In genomic region chr9:129162901-129163670, GRCh38 we compare ENCODE assay signal across 23 cellular contexts. TPM values are rescaled to one million over a fixed set of nuclear protein-coding genes. Genes with fewer than 3 reads are reported as not detected.
DNase-seq lines count a peak whose midpoint lies in the region; ATAC-seq, FAIRE-seq and TF ChIP-seq lines count a peak whose summit lies in the region.
"Had no signal": no experiment of that assay in that cellular context is flagged by ENCODE, and none has a peak within 500 bp of the region (broad histone marks: within the 10 kb centered on the region; RNA-seq: fewer than 3 reads in every experiment).

No MANE protein-coding gene starts in this region.

- peak overlapping the region; percentile 76 for H2AK9ac ChIP-seq in IMR-90 (replicated peaks; ENCODE audit: low read depth, low read length, poor library complexity)

- WGBS in IMR-90 (ENCODE audit: extremely low coverage in 2 of 2, insufficient read length in 1 of 2), 2 experiments = no CpG with 5 or more reads among the region's 9 CpGs
- WGBS in K562 (ENCODE audit: insufficient coverage, low coverage, missing lambda C conversion rate) = 51% methylated on average over 9 of the region's 9 CpGs
- 86 to 93% methylated on average over 6 to 9 of the region's 9 CpGs for WGBS in gastroesophageal sphincter (ENCODE audit: low coverage in 1 of 2), 2 donors
- WGBS in suprapubic skin = 79% methylated on average over 9 of the region's 9 CpGs
- WGBS in thyroid gland, 2 donors = 88 to 89% methylated on average over 9 of the region's 9 CpGs

- BruUV-seq in IMR-90 (replicated peaks; lab: Mats Ljungman, UMichigan) (no TSS peak), K562 (replicated peaks; lab: Mats Ljungman, UMichigan) (no TSS peak)

- H3K14ac ChIP-seq in IMR-90 (replicated peaks; ENCODE audit: low read depth, low read length) = no peak overlapping the region

- H3K79me1 ChIP-seq in IMR-90 (ENCODE audit: low read depth in 1 of 2, low read length in 2 of 2) = peaks cover 0 to 26% of the 10 kb centered on the region in 2 experiments; a peak in 2 of 4 replicates

- H4K5ac ChIP-seq in IMR-90 (ENCODE audit: low read depth, low read length) = no peak overlapping the region

- TF ChIP-seq POLR2A in IMR-90 (IDR thresholded peaks at IDR 0.05; ENCODE audit: low read depth, low read length) (no peak), K562 (conservative IDR thresholded peaks at IDR 0.05) (no peak), gastroesophageal sphincter (IDR thresholded peaks at IDR 0.05) (no peak), suprapubic skin (IDR thresholded peaks at IDR 0.05) (no peak), thyroid gland (IDR thresholded peaks at IDR 0.05) (no peak)

- ATAC-seq in IMR-90 (ENCODE audit: low read depth) (peak; percentile 8; the same call in 1 of the 2 replicates), K562 (no peak), gastroesophageal sphincter (no peak)
- ATAC-seq: HCT116; stimulated activated naive CD8-positive, alpha-beta T cell treated with anti-CD3 and anti-CD28 coated beads, Interleukin-15, Interleukin-2, amounts not matched to agents 100 U/mL and 50 U/mL, for 24 hours had no signal

- TF ChIP-seq EP300 in K562 (IDR thresholded peaks at IDR 0.05; ENCODE audit: low read length) (no peak), gastroesophageal sphincter (IDR thresholded peaks at IDR 0.05) (no peak), suprapubic skin (IDR thresholded peaks at IDR 0.05) (no peak)

- no peak overlapping the region for H2BK15ac ChIP-seq in IMR-90 (ENCODE audit: low read depth, low read length)

- H2BK20ac ChIP-seq in IMR-90 (ENCODE audit: low read depth, low read length) = no peak overlapping the region

- CTCF ChIA-PET in IMR-90 (lab: Yijun Ruan, JAX) = interaction anchor here (2.4 kb wide), 1 partner anchor 20 kb away, joined by 5 read pairs; no protein-coding TSS in a partner anchor
- CTCF ChIA-PET in K562 (lab: Yijun Ruan, JAX; ENCODE audit: low intra/inter-chr PET ratio) = no interaction called here

- H2AFZ ChIP-seq in IMR-90 (replicated peaks; ENCODE audit: low read length, poor library complexity) (no peak overlapping the region), K562 (ENCODE audit: low read depth, low read length) (no peak overlapping the region)

- H3K4me1 ChIP-seq in IMR-90 (ENCODE audit: control insufficient read depth, insufficient read depth, low read length) = peaks cover 25% of the 10 kb centered on the region
- peaks cover 18 to 30% of the 10 kb centered on the region in 2 experiments for H3K4me1 ChIP-seq in K562 (replicated peaks in 1 of 2; ENCODE audit: control insufficient read depth in 2 of 2, insufficient read depth in 2 of 2, low read length in 2 of 2)
- peaks cover 3 to 43% (median 18%) of the 10 kb centered on the region in 3 donors for H3K4me1 ChIP-seq in gastroesophageal sphincter
- H3K4me1 ChIP-seq in suprapubic skin = peaks cover 47% of the 10 kb centered on the region
- peaks cover 19% of the 10 kb centered on the region in 2 donors for H3K4me1 ChIP-seq in thyroid gland
- H3K4me1 ChIP-seq in colonic mucosa = peaks cover 10% of the 10 kb centered on the region

- H4K91ac ChIP-seq in IMR-90 (ENCODE audit: insufficient read depth, low read depth, low read length) = no peak overlapping the region

- H3K4me3 ChIP-seq in IMR-90 (ENCODE audit: insufficient read depth, low read depth, low read length) (no peak overlapping the region), K562 (no peak overlapping the region), gastroesophageal sphincter (no peak overlapping the region), suprapubic skin (peak overlapping the region; percentile 7), thyroid gland (replicated peaks in 1 of 3) (no peak overlapping the region), colonic mucosa (no peak overlapping the region)
- H3K4me3 ChIP-seq: right atrium auricular region, SJSA1 had no signal

- no peak for TF ChIP-seq CTCF in IMR-90 (conservative IDR thresholded peaks at IDR 0.05; ENCODE audit: low read depth, low read length)
- no peak for TF ChIP-seq CTCF in K562 (IDR thresholded peaks at IDR 0.05 in 2 of 3, conservative IDR thresholded peaks at IDR 0.05 in 1 of 3; ENCODE audit: insufficient read depth in 2 of 3, low read depth in 1 of 3, low read length in 3 of 3)
- no peak for TF ChIP-seq CTCF in gastroesophageal sphincter (IDR thresholded peaks at IDR 0.05)
- no peak for TF ChIP-seq CTCF in suprapubic skin (IDR thresholded peaks at IDR 0.05)
- TF ChIP-seq CTCF in thyroid gland (IDR thresholded peaks at IDR 0.05) = no peak
- TF ChIP-seq CTCF in colonic mucosa (IDR thresholded peaks at IDR 0.05) = no peak

- in situ Hi-C loops in IMR-90 (cut with MboI; ENCODE audit: low sequenced_read_pairs) = no loop called here
- in situ Hi-C loops in K562 (cut with MboI) = loop anchor here (10.0 kb wide), 1 partner anchor 632 kb away; no protein-coding TSS in a partner anchor

- H3K9me3 ChIP-seq in IMR-90 (ENCODE audit: control insufficient read depth, insufficient read depth, low read length) (no peaks in the 10 kb centered on the region), K562 (replicated peaks; ENCODE audit: control insufficient read depth, insufficient read depth, low read depth, low read length) (no peaks in the 10 kb centered on the region), gastroesophageal sphincter (no peaks in the 10 kb centered on the region), suprapubic skin (no peaks in the 10 kb centered on the region), thyroid gland (no peaks in the 10 kb centered on the region), colonic mucosa (no peaks in the 10 kb centered on the region)
- H3K9me3 ChIP-seq: BE2C, neutrophil, right atrium auricular region, SJSA1 had no signal

- no peaks in the 10 kb centered on the region for H3K79me2 ChIP-seq in K562 (ENCODE audit: control insufficient read depth, insufficient read depth, low read length)

- peaks cover 2% of the 10 kb centered on the region; the same call in 1 of the 2 replicates for H3K36me3 ChIP-seq in IMR-90 (ENCODE audit: control insufficient read depth, insufficient read depth, low read length)
- no peaks in the 10 kb centered on the region for H3K36me3 ChIP-seq in K562 (ENCODE audit: control insufficient read depth, insufficient read depth, low read length)
- H3K36me3 ChIP-seq in gastroesophageal sphincter = no peaks in the 10 kb centered on the region
- H3K36me3 ChIP-seq in suprapubic skin = no peaks in the 10 kb centered on the region
- H3K36me3 ChIP-seq in thyroid gland = no peaks in the 10 kb centered on the region
- H3K36me3 ChIP-seq in colonic mucosa = no peaks in the 10 kb centered on the region
- H3K36me3 ChIP-seq: BE2C, neutrophil, right atrium auricular region, SJSA1 had no signal

- no peaks in the 10 kb centered on the region for H3K27me3 ChIP-seq in IMR-90 (ENCODE audit: control insufficient read depth, insufficient read depth, low read length)
- H3K27me3 ChIP-seq in K562 (ENCODE audit: control insufficient read depth in 2 of 2, insufficient read depth in 2 of 2, low read length in 2 of 2) = no peaks in the 10 kb centered on the region
- no peaks in the 10 kb centered on the region for H3K27me3 ChIP-seq in gastroesophageal sphincter
- no peaks in the 10 kb centered on the region for H3K27me3 ChIP-seq in suprapubic skin
- no peaks in the 10 kb centered on the region for H3K27me3 ChIP-seq in thyroid gland
- no peaks in the 10 kb centered on the region for H3K27me3 ChIP-seq in colonic mucosa
- H3K27me3 ChIP-seq: BE2C, neutrophil, right atrium auricular region, SJSA1 had no signal

- H2BK5ac ChIP-seq in IMR-90 (ENCODE audit: low read depth, low read length, poor library complexity, severe bottlenecking) = peak overlapping the region; percentile 34

- peak overlapping the region; percentile 74 for H2AK5ac ChIP-seq in IMR-90 (ENCODE audit: low read depth, low read length)

- H3K18ac ChIP-seq in IMR-90 (ENCODE audit: low read depth, low read length) = no peak overlapping the region; the same call in 1 of the 2 replicates

- intact Hi-C loops in IMR-90 (cut with micrococcal nuclease) = no loop called here
- intact Hi-C loops in K562 (cut with micrococcal nuclease) = no loop called here
- intact Hi-C loops in thyroid gland (cut with DNase I) = no loop called here
- intact Hi-C loops in colonic mucosa (cut with DNase I) = no loop called here

- peak overlapping the region; percentile 59; the same call in 1 of the 2 replicates for H3K4ac ChIP-seq in IMR-90 (ENCODE audit: low read depth, low read length)

- no peak overlapping the region for H3K4me2 ChIP-seq in IMR-90 (ENCODE audit: low read depth, low read length)
- H3K4me2 ChIP-seq in K562 (ENCODE audit: insufficient read depth, low read length) = no peak overlapping the region
- H3K4me2 ChIP-seq: KMS-11 had no signal

- H3K27ac ChIP-seq in IMR-90 (ENCODE audit: insufficient read depth, low read length) = peak overlapping the region; percentile 9; the same call in 1 of the 2 replicates
- H3K27ac ChIP-seq in K562 (ENCODE audit: extremely low read depth, low read depth, low read length) = no peak overlapping the region
- peak overlapping the region in 3 of 4 donors; percentile 75 to 85 (median 76) for H3K27ac ChIP-seq in gastroesophageal sphincter
- H3K27ac ChIP-seq in suprapubic skin = peak overlapping the region; percentile 84
- peak overlapping the region in 1 of 3 donors; percentile 46 for H3K27ac ChIP-seq in thyroid gland
- no peak overlapping the region for H3K27ac ChIP-seq in colonic mucosa
- H3K27ac ChIP-seq: KMS-11, neutrophil, SJSA1 had no signal

- no peak overlapping the region for H3K56ac ChIP-seq in IMR-90 (ENCODE audit: extremely low read depth, insufficient read depth, low read length)

- POLR2A ChIA-PET in IMR-90 (lab: Charles Lee; ENCODE audit: unreplicated experiment) (no interaction called here), K562 (lab: Yijun Ruan, JAX) (interaction anchor here (1.6 kb wide), 1 partner anchor 15 kb away, joined by 8 read pairs; the partner anchor contains the start of gene IER5L)

- H4K20me1 ChIP-seq in IMR-90 (ENCODE audit: insufficient read depth, low read length) (no peaks in the 10 kb centered on the region), K562 (replicated peaks; ENCODE audit: control insufficient read depth, insufficient read depth, low read length) (no peaks in the 10 kb centered on the region)

- no peak overlapping the region for H3K23ac ChIP-seq in IMR-90 (ENCODE audit: low read depth, low read length)

- FAIRE-seq in K562 (lab: Jason Lieb, UNC) = no peak
- FAIRE-seq: D721Med had no signal

- peak overlapping the region; percentile 60; the same call in 1 of the 2 replicates for H2BK120ac ChIP-seq in IMR-90 (ENCODE audit: low read depth, low read length)

- dilution Hi-C loops in IMR-90 (cut with HindIII; ENCODE audit: low sequenced_read_pairs, unreplicated experiment) = no loop called here

- peak overlapping the region in 1 of 2 experiments; percentile 9; a peak in 1 of 4 replicates for H4K8ac ChIP-seq in IMR-90 (ENCODE audit: low read depth in 2 of 2, low read length in 2 of 2)

- DNase-seq in IMR-90 (peak; percentile 22), K562 (ENCODE audit: extremely low read depth in 1 of 4, low spot score in 3 of 4) (no peak), suprapubic skin (ENCODE audit: low spot score in 2 of 2) (no peak), thyroid gland (no peak), colonic mucosa (no peak), NCI-H2196 (lab: John Stamatoyannopoulos, UW; ENCODE audit: unreplicated experiment) (no peak)
- DNase-seq: activated CD4-positive, alpha-beta T cell treated with anti-CD3 and anti-CD28 coated beads for 1 hour; activated naive CD8-positive, alpha-beta T cell treated with anti-CD3 and anti-CD28 coated beads, Interleukin-2, amount 50 U/mL, for 24 hours; BE2C; central memory CD4-positive, alpha-beta T cell; foreskin melanocyte; NCI-H1417; NCI-H2171; NCI-H69; OCI-M1; stimulated activated naive CD8-positive, alpha-beta T cell treated with anti-CD3 and anti-CD28 coated beads, Interleukin-15, Interleukin-2, amounts not matched to agents 100 U/mL and 50 U/mL, for 24 hours had no signal

- H3K9ac ChIP-seq in IMR-90 (ENCODE audit: low read depth, low read length) (no peak overlapping the region), K562 (ENCODE audit: insufficient read depth in 1 of 2, low read depth in 2 of 2, low read length in 2 of 2) (0 out of 4 replicates have a peak overlapping the region, but pooled peaks of 1 of the 2 experiments have one; percentile 65), colonic mucosa (ENCODE audit: low read depth in 2 of 2, low read length in 2 of 2) (no peak overlapping the region)
- H3K9ac ChIP-seq: KMS-11 had no signal

- TF ChIP-seq RAD21 in IMR-90 (IDR thresholded peaks at IDR 0.05; ENCODE audit: low read length) (no peak), K562 (CRISPR knock-in tag; conservative IDR thresholded peaks at IDR 0.05 in 1 of 2, IDR thresholded peaks at IDR 0.05 in 1 of 2) (no peak)

- H3K9me1 ChIP-seq in IMR-90 (ENCODE audit: insufficient read depth, low read length) (peaks cover 21% of the 10 kb centered on the region), K562 (ENCODE audit: control insufficient read depth, insufficient read depth, low read length) (no peaks in the 10 kb centered on the region)

RNA-seq across cellular contexts. Expression of gene IER5L, which starts 15.0 kb away (rescaled TPM):
- 12.5 and 14.4 TPM in 2 replicates for total RNA-seq in IMR-90 (2012; rRNA removed)
- 13.4 and 21.0 TPM in 2 replicates for polyA plus RNA-seq in IMR-90 (2012; rRNA removed)
- 12.4 and 35.8 TPM in 2 replicates for polyA plus RNA-seq in IMR-90 (2012; cell fraction: cytosol; rRNA removed)
- polyA plus RNA-seq in IMR-90 (2012; cell fraction: nucleus; rRNA removed; ENCODE audit: low replicate concordance) = 13.1 and 28.4 TPM in 2 replicates
- 0.25 and 1.5 TPM in 2 replicates for total RNA-seq in K562 (2011; cell fraction: chromatin; rRNA removed; ENCODE audit: low replicate concordance)
- 2.9 and 4.7 TPM in 2 replicates for total RNA-seq in K562 (2011; cell fraction: nucleolus; rRNA removed)
- total RNA-seq in K562 (2011; cell fraction: nucleoplasm; rRNA removed) = 1.9 and 2.3 TPM in 2 replicates
- total RNA-seq in K562 (2014; rRNA removed) = 11.9 and 13.6 TPM in 2 replicates
- total RNA-seq in K562 (2014; rRNA removed; fragmentation: Illumina TruSeq; extraction: Trizol) = 0.19 and 0.22 TPM in 2 replicates
- 0.76 and 1.3 TPM in 2 replicates for total RNA-seq in K562 (2015; rRNA removed; fragmentation: Illumina TruSeq; extraction: Trizol)
- total RNA-seq in K562 (2021) = 4.9 and 5.7 TPM in 2 replicates
- polyA plus RNA-seq in K562 (2011; rRNA removed) = 0.52 and 1.6 TPM in 2 replicates
- 2.4 and 5.6 TPM in 2 replicates for polyA plus RNA-seq in K562 (2011; cell fraction: cytosol; rRNA removed)
- polyA plus RNA-seq in K562 (2011; cell fraction: nucleus; rRNA removed) = 4.3 and 4.5 TPM in 2 replicates
- polyA plus RNA-seq in K562 (2012) = 1.6 and 2.5 TPM in 2 replicates
- 0.25 and 0.29 TPM in 2 replicates for polyA plus RNA-seq in K562 (2014; fragmentation: Illumina TruSeq; extraction: Trizol)
- under 1 TPM; 0.14 to 0.18 TPM for polyA plus RNA-seq in K562 (2014; fragmentation: Nextera tagmentation; extraction: Ambion mirVana)
- 4.0 and 4.7 TPM in 2 replicates for polyA plus RNA-seq in K562 (2014; rRNA removed)
- polyA minus RNA-seq in K562 (2011; rRNA and poly(A)+ RNA removed) = 0.32 and 0.48 TPM in 2 replicates
- polyA minus RNA-seq in K562 (2011; cell fraction: cytosol; rRNA and poly(A)+ RNA removed) = 1.7 and 3.7 TPM in 2 replicates
- polyA minus RNA-seq in K562 (2011; cell fraction: nucleus; rRNA and poly(A)+ RNA removed) = 3.2 and 4.7 TPM in 2 replicates
- total RNA-seq in gastroesophageal sphincter = 10 to 100 TPM in 2 of 4 donors, 1 to 10 TPM in 2; 7.4 to 14.3 (median 10.4) TPM
- 1 to 10 TPM; 4.3 to 8.2 (median 6.2) TPM for total RNA-seq in suprapubic skin
- 10 to 100 TPM in 3 of 4 donors, 1 to 10 TPM in 1; 7.8 to 20.2 (median 12.6) TPM for total RNA-seq in thyroid gland
- total RNA-seq in colonic mucosa = 1 to 10 TPM; 9.1 to 9.6 TPM

RNA-seq across cellular contexts. Expression of gene PTPA, which starts 51.9 kb away (rescaled TPM):
- total RNA-seq in IMR-90 (2012; rRNA removed) (93.6 and 124 TPM in 2 replicates), K562 (2014; rRNA removed) (87.7 and 122 TPM in 2 replicates), K562 (2014; rRNA removed; fragmentation: Illumina TruSeq; extraction: Trizol) (54.0 and 58.6 TPM in 2 replicates), K562 (2015; rRNA removed; fragmentation: Illumina TruSeq; extraction: Trizol) (73.0 and 77.4 TPM in 2 replicates), K562 (2021) (109 and 119 TPM in 2 replicates), gastroesophageal sphincter (100 to 1,000 TPM in 1 of 4 donors, 10 to 100 TPM in 3; 58.7 to 100 (median 71.6) TPM), suprapubic skin (100 to 1,000 TPM in 1 of 4 donors, 10 to 100 TPM in 3; 59.1 to 108 (median 83.8) TPM), thyroid gland (100 to 1,000 TPM in 2 of 4 donors, 10 to 100 TPM in 2; 45.0 to 117 (median 89.5) TPM), colonic mucosa (100 to 1,000 TPM in 1 of 2 donors, 10 to 100 TPM in 1; 94.5 to 142 TPM)
- polyA plus RNA-seq in IMR-90 (2012; rRNA removed) (141 and 149 TPM in 2 replicates), K562 (2011; rRNA removed) (106 and 121 TPM in 2 replicates), K562 (2014; fragmentation: Illumina TruSeq; extraction: Trizol) (72.6 and 83.7 TPM in 2 replicates), K562 (2014; fragmentation: Nextera tagmentation; extraction: Ambion mirVana) (1 to 10 TPM; 1.7 to 3.4 TPM), K562 (2014; rRNA removed) (60.6 and 66.3 TPM in 2 replicates)
- 88.4 and 129 TPM in 2 replicates for polyA plus RNA-seq in IMR-90 (2012; cell fraction: cytosol; rRNA removed)
- 78.9 and 134 TPM in 2 replicates for polyA plus RNA-seq in IMR-90 (2012; cell fraction: nucleus; rRNA removed; ENCODE audit: low replicate concordance)
- total RNA-seq in K562 (2011; cell fraction: chromatin; rRNA removed; ENCODE audit: low replicate concordance) = 42.2 and 97.6 TPM in 2 replicates
- total RNA-seq in K562 (2011; cell fraction: nucleolus; rRNA removed) = 57.8 and 60.5 TPM in 2 replicates
- total RNA-seq in K562 (2011; cell fraction: nucleoplasm; rRNA removed) = 50.5 and 57.4 TPM in 2 replicates
- 85.0 and 104 TPM in 2 replicates for polyA plus RNA-seq in K562 (2011; cell fraction: cytosol; rRNA removed)
- polyA plus RNA-seq in K562 (2011; cell fraction: nucleus; rRNA removed) = 59.1 and 61.5 TPM in 2 replicates
- 76.9 and 94.0 TPM in 2 replicates for polyA plus RNA-seq in K562 (2012)
- polyA minus RNA-seq in K562 (2011; rRNA and poly(A)+ RNA removed) = 99.5 and 120 TPM in 2 replicates
- polyA minus RNA-seq in K562 (2011; cell fraction: cytosol; rRNA and poly(A)+ RNA removed) = 61.5 and 61.9 TPM in 2 replicates
- polyA minus RNA-seq in K562 (2011; cell fraction: nucleus; rRNA and poly(A)+ RNA removed) = 15.3 and 28.9 TPM in 2 replicates

RNA-seq across cellular contexts. Expression of gene CRAT, which starts 52.5 kb away (rescaled TPM):
- total RNA-seq in IMR-90 (2012; rRNA removed) = 18.8 and 19.7 TPM in 2 replicates
- polyA plus RNA-seq in IMR-90 (2012; rRNA removed) = 41.6 and 44.2 TPM in 2 replicates
- polyA plus RNA-seq in IMR-90 (2012; cell fraction: cytosol; rRNA removed) = 27.4 and 55.2 TPM in 2 replicates
- 55.4 and 116 TPM in 2 replicates for polyA plus RNA-seq in IMR-90 (2012; cell fraction: nucleus; rRNA removed; ENCODE audit: low replicate concordance)
- total RNA-seq in K562 (2011; cell fraction: chromatin; rRNA removed; ENCODE audit: low replicate concordance) = 9.6 and 13.0 TPM in 2 replicates
- 6.7 and 10.3 TPM in 2 replicates for total RNA-seq in K562 (2011; cell fraction: nucleolus; rRNA removed)
- 6.0 and 8.1 TPM in 2 replicates for total RNA-seq in K562 (2011; cell fraction: nucleoplasm; rRNA removed)
- 8.2 and 10.1 TPM in 2 replicates for total RNA-seq in K562 (2014; rRNA removed)
- total RNA-seq in K562 (2014; rRNA removed; fragmentation: Illumina TruSeq; extraction: Trizol) = 2.7 and 3.7 TPM in 2 replicates
- total RNA-seq in K562 (2015; rRNA removed; fragmentation: Illumina TruSeq; extraction: Trizol) = 4.7 and 4.8 TPM in 2 replicates
- total RNA-seq in K562 (2021) = 13.8 and 14.8 TPM in 2 replicates
- polyA plus RNA-seq in K562 (2011; rRNA removed) = 5.4 and 9.6 TPM in 2 replicates
- 8.6 and 11.9 TPM in 2 replicates for polyA plus RNA-seq in K562 (2011; cell fraction: cytosol; rRNA removed)
- 12.2 and 15.8 TPM in 2 replicates for polyA plus RNA-seq in K562 (2011; cell fraction: nucleus; rRNA removed)
- 10.9 and 22.6 TPM in 2 replicates for polyA plus RNA-seq in K562 (2012)
- polyA plus RNA-seq in K562 (2014; fragmentation: Illumina TruSeq; extraction: Trizol) = 7.4 and 11.7 TPM in 2 replicates
- polyA plus RNA-seq in K562 (2014; fragmentation: Nextera tagmentation; extraction: Ambion mirVana) = under 1 TPM; 0.20 to 0.67 TPM
- polyA plus RNA-seq in K562 (2014; rRNA removed) = 6.2 and 6.3 TPM in 2 replicates
- 5.0 and 5.1 TPM in 2 replicates for polyA minus RNA-seq in K562 (2011; rRNA and poly(A)+ RNA removed)
- 7.5 and 12.5 TPM in 2 replicates for polyA minus RNA-seq in K562 (2011; cell fraction: cytosol; rRNA and poly(A)+ RNA removed)
- polyA minus RNA-seq in K562 (2011; cell fraction: nucleus; rRNA and poly(A)+ RNA removed) = 2.2 and 4.3 TPM in 2 replicates
- 10 to 100 TPM; 59.6 to 91.2 (median 67.5) TPM for total RNA-seq in gastroesophageal sphincter
- total RNA-seq in suprapubic skin = 100 to 1,000 TPM in 1 of 4 donors, 10 to 100 TPM in 3; 27.4 to 156 (median 42.8) TPM
- total RNA-seq in thyroid gland = 10 to 100 TPM; 44.0 to 59.0 (median 54.1) TPM
- 10 to 100 TPM; 62.3 to 78.3 TPM for total RNA-seq in colonic mucosa

Comparison
In these comparisons a context has a peak if more than half of its experiments do, and no peak if none do; other contexts are left out.
1. H3K27ac ChIP-seq: peak in IMR-90 (single experiment), gastroesophageal sphincter (3 of 4) and suprapubic skin (single experiment); none in K562 (single experiment) and colonic mucosa (single experiment).